ENCODE assay signal across 8 cellular contexts in genomic region chr1:26169669-26170471, GRCh38. TPM values are rescaled to one million over a fixed set of nuclear protein-coding genes. Genes with fewer than 3 reads are reported as not detected.
DNase-seq lines count a peak whose midpoint lies in the region; ATAC-seq and TF ChIP-seq lines count a peak whose summit lies in the region.

TSS of gene ZNF593 (plus strand) at chr1:26169908. CDS start at chr1:26169984, 76 bp downstream.

- peak; percentile 98 for ATAC-seq in gastroesophageal sphincter

- CTCF ChIA-PET in activated naive CD4-positive, alpha-beta T cell treated with anti-CD3 and anti-CD28 coated beads, Interleukin-2, amount 10 ng/mL, durations not matched to agents 7 days and 5 days (lab: Charles Lee), result interaction anchor here (0.6 to 3.8 kb wide), 30 partner anchors 9 to 320 kb away, joined by 3 to 36 read pairs (median 4); partner anchors contain the start of genes CD52 and CEP85

- TF ChIP-seq POLR2A in gastroesophageal sphincter (IDR thresholded peaks at IDR 0.05), result peak; percentile 36 to 52

- H3K27ac Mint-ChIP-seq in H9, result peak within 1 kb of the TSS; percentile 63 to 93 (median 67); a peak in 4 of 7 replicates
- H3K27ac Mint-ChIP-seq in activated naive CD4-positive, alpha-beta T cell treated with anti-CD3 and anti-CD28 coated beads, Interleukin-2, amount 10 ng/mL, durations not matched to agents 7 days and 5 days, result peak within 1 kb of the TSS; percentile 84

- no peak within 1 kb of the TSS for H3K4ac ChIP-seq in H9 (ENCODE audit: low read depth, low read length)

- TF ChIP-seq CTCF in H9 (conservative IDR thresholded peaks at IDR 0.05) (peak; percentile 91), gastroesophageal sphincter (IDR thresholded peaks at IDR 0.05) (peak in 3 of 4 experiments; percentile 90 to 97 (median 97))

- H3K9me3 ChIP-seq in H9 (ENCODE audit: control insufficient read depth, low read depth, low read length), result no peaks in the 10 kb centered on the region
- no peaks in the 10 kb centered on the region for H3K9me3 ChIP-seq in MG63
- H3K9me3 ChIP-seq in SK-N-MC (ENCODE audit: low read depth, low read length), result no peaks in the 10 kb centered on the region
- no peaks in the 10 kb centered on the region for H3K9me3 ChIP-seq in gastroesophageal sphincter

- H2BK120ac ChIP-seq in H9 (ENCODE audit: low read depth, low read length, poor library complexity, severe bottlenecking), result no peak within 1 kb of the TSS

- no peak within 1 kb of the TSS for H2AK5ac ChIP-seq in H9 (ENCODE audit: insufficient read length, low read length)

- peak within 1 kb of the TSS; percentile 83 to 88 for H3K4me3 Mint-ChIP-seq in H9
- peak within 1 kb of the TSS; percentile 85 for H3K4me3 Mint-ChIP-seq in activated naive CD4-positive, alpha-beta T cell treated with anti-CD3 and anti-CD28 coated beads, Interleukin-2, amount 10 ng/mL, durations not matched to agents 7 days and 5 days

- H3K4me1 Mint-ChIP-seq in H9, result peaks cover 28 to 55% of the 10 kb centered on the region in 2 experiments
- peaks cover 39% of the 10 kb centered on the region for H3K4me1 Mint-ChIP-seq in activated naive CD4-positive, alpha-beta T cell treated with anti-CD3 and anti-CD28 coated beads, Interleukin-2, amount 10 ng/mL, durations not matched to agents 7 days and 5 days

- peaks cover 4% of the 10 kb centered on the region; the same call in 1 of the 2 replicates for H3K79me2 ChIP-seq in H9 (ENCODE audit: insufficient read depth, low read length)

- no peak for TF ChIP-seq EP300 in gastroesophageal sphincter (IDR thresholded peaks at IDR 0.05)

- no peak within 1 kb of the TSS for H4K91ac ChIP-seq in H9 (ENCODE audit: insufficient read length, low read depth, low read length)

- DNase-seq in GM03348 (ENCODE audit: low spot score) (peak; percentile 99), H9 (peak; percentile 92), MG63 (peak; percentile 93), SK-N-MC (ENCODE audit: low read depth, low spot score) (no peak), nucleus accumbens (lab: John Stamatoyannopoulos, UW) (peak in 55 of 56 donors; percentile 39 to 94 (median 81)), superior temporal gyrus (ENCODE audit: extremely low spot score) (peak; percentile 90)
- DNase-seq in activated naive CD4-positive, alpha-beta T cell treated with anti-CD3 and anti-CD28 coated beads, Interleukin-2, amount 10 ng/mL, durations not matched to agents 7 days and 5 days, result peak; percentile 89

- peak within 1 kb of the TSS; percentile 68 for H3K18ac ChIP-seq in H9 (ENCODE audit: insufficient read length, low read depth, low read length)

- WGBS in H9 (ENCODE audit: extremely low coverage, insufficient read length, low lambda C conversion rate), result no CpG with 5 or more reads among the region's 76 CpGs
- 0% methylated on average over 7 of the region's 76 CpGs; no CpG with 5 or more reads in 1 of the 2 donors for WGBS in gastroesophageal sphincter (ENCODE audit: low coverage in 1 of 2), 2 donors

- peak within 1 kb of the TSS; percentile 60 for H3K14ac ChIP-seq in H9 (ENCODE audit: insufficient read depth, low read length)

- H2AFZ ChIP-seq in H9 (ENCODE audit: low read length), result no peak within 1 kb of the TSS

- H3K9me3 Mint-ChIP-seq in H9, result no peaks in the 10 kb centered on the region
- H3K9me3 Mint-ChIP-seq in activated naive CD4-positive, alpha-beta T cell treated with anti-CD3 and anti-CD28 coated beads, Interleukin-2, amount 10 ng/mL, durations not matched to agents 7 days and 5 days, result no peaks in the 10 kb centered on the region

- H3K9ac ChIP-seq in H9 (ENCODE audit: extremely low read depth, insufficient read length, low read length), result peak within 1 kb of the TSS; percentile 74
- peak within 1 kb of the TSS; percentile 92 for H3K9ac ChIP-seq in SK-N-MC (ENCODE audit: insufficient read length)

- H3K27ac ChIP-seq in H9 (ENCODE audit: insufficient read length, low read depth, low read length) (no peak within 1 kb of the TSS), SK-N-MC (no peak within 1 kb of the TSS; the same call in 1 of the 2 replicates), gastroesophageal sphincter (peak within 1 kb of the TSS; percentile 31 to 86 (median 84))

- peaks cover 0 to 8% (median 7%) of the 10 kb centered on the region in 3 experiments; a peak in 3 of 7 replicates for H3K36me3 Mint-ChIP-seq in H9 (ENCODE audit: insufficient read depth in 1 of 3, low read depth in 3 of 3)
- H3K36me3 Mint-ChIP-seq in activated naive CD4-positive, alpha-beta T cell treated with anti-CD3 and anti-CD28 coated beads, Interleukin-2, amount 10 ng/mL, durations not matched to agents 7 days and 5 days, result no peaks in the 10 kb centered on the region

- H3K27me3 ChIP-seq in H9 (ENCODE audit: insufficient read depth, low read length) (no peaks in the 10 kb centered on the region; the same call in 1 of the 2 replicates), MG63 (no peaks in the 10 kb centered on the region), gastroesophageal sphincter (no peaks in the 10 kb centered on the region)

- no peak within 1 kb of the TSS for H4K8ac ChIP-seq in H9 (replicated peaks; ENCODE audit: insufficient read length, low read depth, low read length)

- H2BK15ac ChIP-seq in H9 (ENCODE audit: low read depth, low read length), result no peak within 1 kb of the TSS

- no peaks in the 10 kb centered on the region for H4K20me1 ChIP-seq in H9 (ENCODE audit: control insufficient read depth, insufficient read depth, insufficient read length)

- H3T11ph ChIP-seq in H9 (ENCODE audit: low read length), result no peak within 1 kb of the TSS

- H3K4me1 ChIP-seq in H9 (ENCODE audit: insufficient read depth, low read length) (peaks cover 6% of the 10 kb centered on the region; the same call in 1 of the 2 replicates), gastroesophageal sphincter (peaks cover 3 to 23% (median 8%) of the 10 kb centered on the region in 3 donors)

- H3K23ac ChIP-seq in H9 (ENCODE audit: insufficient read length, low read depth, low read length), result no peak within 1 kb of the TSS

- H3K79me1 ChIP-seq in H9 (ENCODE audit: insufficient read depth, low read depth, low read length, poor library complexity, severe bottlenecking), result peaks cover 4% of the 10 kb centered on the region

- no peak within 1 kb of the TSS for H2BK5ac ChIP-seq in H9 (ENCODE audit: insufficient read length, low read length)

- H3K4me2 ChIP-seq in H9 (ENCODE audit: insufficient read depth, insufficient read length, low read length), result peak within 1 kb of the TSS; percentile 78

- H3K23me2 ChIP-seq in H9 (ENCODE audit: insufficient read length, low read depth, low read length, poor library complexity, severe bottlenecking), result peaks cover 7% of the 10 kb centered on the region

- H3K56ac ChIP-seq in H9 (ENCODE audit: insufficient read length, low read depth, low read length), result no peak within 1 kb of the TSS

- H2BK20ac ChIP-seq in H9 (ENCODE audit: low read depth, low read length, poor library complexity, severe bottlenecking), result no peak within 1 kb of the TSS

- no peak within 1 kb of the TSS for H4K5ac ChIP-seq in H9 (ENCODE audit: insufficient read length, low read depth, low read length)

- H3K36me3 ChIP-seq in MG63 (peaks cover 8% of the 10 kb centered on the region), SK-N-MC (ENCODE audit: insufficient read depth, low read length) (no peaks in the 10 kb centered on the region; the same call in 1 of the 2 replicates), gastroesophageal sphincter (peaks cover 0 to 11% of the 10 kb centered on the region in 2 donors)

- no peak within 1 kb of the TSS for H2BK12ac ChIP-seq in H9 (ENCODE audit: insufficient read length, low read depth, low read length)

- H3K4me3 ChIP-seq in MG63, result peak within 1 kb of the TSS; percentile 95
- peak within 1 kb of the TSS; percentile 91 for H3K4me3 ChIP-seq in SK-N-MC
- peak within 1 kb of the TSS; percentile 72 to 91 for H3K4me3 ChIP-seq in gastroesophageal sphincter

- peaks cover 34% of the 10 kb centered on the region for H3K27me3 Mint-ChIP-seq in H9 (ENCODE audit: low read depth)
- peaks cover 35% of the 10 kb centered on the region for H3K27me3 Mint-ChIP-seq in activated naive CD4-positive, alpha-beta T cell treated with anti-CD3 and anti-CD28 coated beads, Interleukin-2, amount 10 ng/mL, durations not matched to agents 7 days and 5 days

RNA-seq across cellular contexts. Expression of gene ZNF593, which starts in this region (rescaled TPM):
- total RNA-seq in H9 (2021), result 48.2 and 51.2 TPM in 2 replicates
- total RNA-seq in MG63 (2014; rRNA removed; shearing (Covaris generic); ENCODE audit: low replicate concordance), result 27.8 and 45.7 TPM in 2 replicates
- total RNA-seq in gastroesophageal sphincter, result 10 to 100 TPM in 3 of 4 donors, 1 to 10 TPM in 1; 5.0 to 22.8 (median 16.6) TPM

Comparison
In these comparisons a context has a peak if more than half of its experiments do, and no peak if none do; other contexts are left out.
1. H3K27ac ChIP-seq: peak in gastroesophageal sphincter (4 of 4); none in H9 (single experiment) and SK-N-MC (single experiment).
2. Peak in every context shown above with its lines, with median percentiles within 50 percentile points of each other: H3K4me3 ChIP-seq.